In the genomic region with DNA sequence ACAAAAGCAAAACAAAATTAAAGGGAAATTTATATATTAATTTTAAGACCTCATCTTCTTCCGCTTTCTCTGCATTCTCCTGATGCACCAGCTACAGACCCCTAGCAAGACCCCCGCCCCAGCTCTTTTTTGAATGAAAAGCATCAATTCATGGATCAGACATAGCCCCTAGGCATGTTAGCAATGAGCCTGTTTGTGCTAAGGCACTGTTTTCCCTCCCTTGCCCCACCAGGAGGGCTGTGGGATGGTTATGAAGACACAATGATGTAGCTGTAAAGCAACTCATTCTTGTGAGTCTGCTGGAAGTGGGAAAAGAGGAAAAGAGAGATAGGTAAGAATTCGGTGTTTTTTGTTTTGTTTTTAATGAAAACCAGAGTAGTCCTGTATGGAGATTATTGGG, we compare ENCODE assay signal across 1 cellular context.
TF ChIP-seq lines count a peak whose summit lies in the region.

No MANE protein-coding gene starts in this region.

TF ChIP-seq in GM23338, 12 proteins besides CTCF, POLR2A, EP300 and RAD21 (continued from another document):
- TF ChIP-seq, protein P1, sequence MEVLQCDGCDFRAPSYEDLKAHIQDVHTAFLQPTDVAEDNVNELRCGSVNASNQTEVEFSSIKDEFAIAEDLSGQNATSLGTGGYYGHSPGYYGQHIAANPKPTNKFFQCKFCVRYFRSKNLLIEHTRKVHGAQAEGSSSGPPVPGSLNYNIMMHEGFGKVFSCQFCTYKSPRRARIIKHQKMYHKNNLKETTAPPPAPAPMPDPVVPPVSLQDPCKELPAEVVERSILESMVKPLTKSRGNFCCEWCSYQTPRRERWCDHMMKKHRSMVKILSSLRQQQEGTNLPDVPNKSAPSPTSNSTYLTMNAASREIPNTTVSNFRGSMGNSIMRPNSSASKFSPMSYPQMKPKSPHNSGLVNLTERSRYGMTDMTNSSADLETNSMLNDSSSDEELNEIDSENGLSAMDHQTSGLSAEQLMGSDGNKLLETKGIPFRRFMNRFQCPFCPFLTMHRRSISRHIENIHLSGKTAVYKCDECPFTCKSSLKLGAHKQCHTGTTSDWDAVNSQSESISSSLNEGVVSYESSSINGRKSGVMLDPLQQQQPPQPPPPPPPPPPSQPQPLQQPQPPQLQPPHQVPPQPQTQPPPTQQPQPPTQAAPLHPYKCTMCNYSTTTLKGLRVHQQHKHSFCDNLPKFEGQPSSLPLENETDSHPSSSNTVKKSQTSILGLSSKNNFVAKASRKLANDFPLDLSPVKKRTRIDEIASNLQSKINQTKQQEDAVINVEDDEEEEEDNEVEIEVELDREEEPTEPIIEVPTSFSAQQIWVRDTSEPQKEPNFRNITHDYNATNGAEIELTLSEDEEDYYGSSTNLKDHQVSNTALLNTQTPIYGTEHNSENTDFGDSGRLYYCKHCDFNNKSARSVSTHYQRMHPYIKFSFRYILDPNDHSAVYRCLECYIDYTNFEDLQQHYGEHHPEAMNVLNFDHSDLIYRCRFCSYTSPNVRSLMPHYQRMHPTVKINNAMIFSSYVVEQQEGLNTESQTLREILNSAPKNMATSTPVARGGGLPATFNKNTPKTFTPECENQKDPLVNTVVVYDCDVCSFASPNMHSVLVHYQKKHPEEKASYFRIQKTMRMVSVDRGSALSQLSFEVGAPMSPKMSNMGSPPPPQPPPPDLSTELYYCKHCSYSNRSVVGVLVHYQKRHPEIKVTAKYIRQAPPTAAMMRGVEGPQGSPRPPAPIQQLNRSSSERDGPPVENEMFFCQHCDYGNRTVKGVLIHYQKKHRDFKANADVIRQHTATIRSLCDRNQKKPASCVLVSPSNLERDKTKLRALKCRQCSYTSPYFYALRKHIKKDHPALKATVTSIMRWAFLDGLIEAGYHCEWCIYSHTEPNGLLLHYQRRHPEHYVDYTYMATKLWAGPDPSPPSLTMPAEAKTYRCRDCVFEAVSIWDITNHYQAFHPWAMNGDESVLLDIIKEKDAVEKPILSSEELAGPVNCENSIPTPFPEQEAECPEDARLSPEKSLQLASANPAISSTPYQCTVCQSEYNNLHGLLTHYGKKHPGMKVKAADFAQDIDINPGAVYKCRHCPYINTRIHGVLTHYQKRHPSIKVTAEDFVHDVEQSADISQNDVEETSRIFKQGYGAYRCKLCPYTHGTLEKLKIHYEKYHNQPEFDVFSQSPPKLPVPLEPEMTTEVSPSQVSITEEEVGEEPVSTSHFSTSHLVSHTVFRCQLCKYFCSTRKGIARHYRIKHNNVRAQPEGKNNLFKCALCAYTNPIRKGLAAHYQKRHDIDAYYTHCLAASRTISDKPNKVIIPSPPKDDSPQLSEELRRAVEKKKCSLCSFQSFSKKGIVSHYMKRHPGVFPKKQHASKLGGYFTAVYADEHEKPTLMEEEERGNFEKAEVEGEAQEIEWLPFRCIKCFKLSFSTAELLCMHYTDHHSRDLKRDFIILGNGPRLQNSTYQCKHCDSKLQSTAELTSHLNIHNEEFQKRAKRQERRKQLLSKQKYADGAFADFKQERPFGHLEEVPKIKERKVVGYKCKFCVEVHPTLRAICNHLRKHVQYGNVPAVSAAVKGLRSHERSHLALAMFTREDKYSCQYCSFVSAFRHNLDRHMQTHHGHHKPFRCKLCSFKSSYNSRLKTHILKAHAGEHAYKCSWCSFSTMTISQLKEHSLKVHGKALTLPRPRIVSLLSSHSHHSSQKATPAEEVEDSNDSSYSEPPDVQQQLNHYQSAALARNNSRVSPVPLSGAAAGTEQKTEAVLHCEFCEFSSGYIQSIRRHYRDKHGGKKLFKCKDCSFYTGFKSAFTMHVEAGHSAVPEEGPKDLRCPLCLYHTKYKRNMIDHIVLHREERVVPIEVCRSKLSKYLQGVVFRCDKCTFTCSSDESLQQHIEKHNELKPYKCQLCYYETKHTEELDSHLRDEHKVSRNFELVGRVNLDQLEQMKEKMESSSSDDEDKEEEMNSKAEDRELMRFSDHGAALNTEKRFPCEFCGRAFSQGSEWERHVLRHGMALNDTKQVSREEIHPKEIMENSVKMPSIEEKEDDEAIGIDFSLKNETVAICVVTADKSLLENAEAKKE (CRISPR knock-in tag; IDR thresholded peaks at IDR 0.05) = no peak
- TF ChIP-seq ZNF331 (CRISPR knock-in tag; IDR thresholded peaks at IDR 0.05; ENCODE audit: low read depth) (no peak), POLR2AphosphoS5 (IDR thresholded peaks at IDR 0.05; ENCODE audit: low read depth) (no peak), STAT1 (IDR thresholded peaks at IDR 0.05; ENCODE audit: unreplicated experiment) (no peak), JUNB (IDR thresholded peaks at IDR 0.05; ENCODE audit: unreplicated experiment) (no peak), NANOG (IDR thresholded peaks at IDR 0.05; ENCODE audit: borderline replicate concordance) (no peak), ZNF114 (CRISPR knock-in tag; IDR thresholded peaks at IDR 0.05) (no peak), EZH2phosphoT487 (IDR thresholded peaks at IDR 0.05; ENCODE audit: unreplicated experiment) (no peak), CREB1 (CRISPR knock-in tag; IDR thresholded peaks at IDR 0.05; ENCODE audit: low read depth) (no peak)
